1 cellular context compared by ENCODE assay signal in genomic region chr9:124590886-124591641, GRCh38.
TF ChIP-seq lines count a peak whose summit lies in the region.

No MANE protein-coding gene starts in this region.

TF ChIP-seq in WTC11, 78 proteins besides CTCF, POLR2A, EP300 and RAD21 (continued from another document):
- TF ChIP-seq AR (CRISPR knock-in tag; IDR thresholded peaks at IDR 0.05) (no peak), ZNF423 (CRISPR knock-in tag; IDR thresholded peaks at IDR 0.05) (no peak), ZNF232 (CRISPR knock-in tag; IDR thresholded peaks at IDR 0.05) (no peak), NFE2L1 (CRISPR knock-in tag; IDR thresholded peaks at IDR 0.05) (no peak), ZBTB43 (CRISPR knock-in tag; IDR thresholded peaks at IDR 0.05) (no peak)
